ENCODE assay signal across 20 cellular contexts in the genomic region with DNA sequence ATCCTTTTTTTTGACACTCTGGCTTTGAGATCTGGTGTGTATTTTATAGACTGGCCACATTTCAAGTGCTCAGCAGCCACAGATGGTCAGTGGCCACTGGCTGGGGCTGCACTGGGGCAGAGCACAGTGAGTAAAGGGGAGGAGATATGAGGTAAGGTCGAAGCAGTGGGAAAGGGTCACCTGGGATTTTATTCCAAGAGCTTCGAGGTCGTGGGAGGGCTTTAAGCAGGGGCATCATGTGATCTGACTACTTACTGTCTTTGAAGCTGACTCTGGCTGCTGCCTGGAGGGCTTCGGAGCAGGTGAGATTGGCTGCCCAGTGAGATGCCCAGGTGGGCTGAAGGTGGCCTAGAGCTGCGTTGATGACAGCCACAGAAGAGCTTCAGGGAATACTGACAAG. TPM values are rescaled to one million over a fixed set of nuclear protein-coding genes. Genes with fewer than 3 reads are reported as not detected.
DNase-seq lines count a peak whose midpoint lies in the region; ATAC-seq, FAIRE-seq and TF ChIP-seq lines count a peak whose summit lies in the region.
"Had no signal": no experiment of that assay in that cellular context is flagged by ENCODE, and none has a peak within 500 bp of the region (broad histone marks: within the 10 kb centered on the region; RNA-seq: fewer than 3 reads in every experiment).

No MANE protein-coding gene starts in this region.

- H2BK120ac ChIP-seq in trophoblast cell (ENCODE audit: insufficient read depth, low read length, poor library complexity): peak overlapping the region; percentile 3

- no peak overlapping the region for H2AK5ac ChIP-seq in trophoblast cell (ENCODE audit: low read length)

- H3K9me3 ChIP-seq in cardiac muscle cell (ENCODE audit: low read depth): no peaks in the 10 kb centered on the region
- no peaks in the 10 kb centered on the region for H3K9me3 ChIP-seq in K562 (replicated peaks; ENCODE audit: control insufficient read depth, insufficient read depth, low read depth, low read length)
- no peaks in the 10 kb centered on the region for H3K9me3 ChIP-seq in trophoblast cell (ENCODE audit: insufficient read depth, low read depth, low read length)
- H3K9me3 ChIP-seq: SK-N-SH had no signal

- H4K8ac ChIP-seq in trophoblast cell (ENCODE audit: low read depth, low read length): no peak overlapping the region

- H3K27ac Mint-ChIP-seq in Calu3 (ENCODE audit: unreplicated experiment): no peak overlapping the region
- no peak overlapping the region for H3K27ac Mint-ChIP-seq in MCF 10A (ENCODE audit: low read depth, unreplicated experiment)
- H3K27ac Mint-ChIP-seq: CD14-positive monocyte had no signal

- TF ChIP-seq EP300 in K562 (IDR thresholded peaks at IDR 0.05; ENCODE audit: low read length): no peak

- no peak for TF ChIP-seq RAD21 in K562 (CRISPR knock-in tag; conservative IDR thresholded peaks at IDR 0.05 in 1 of 2, IDR thresholded peaks at IDR 0.05 in 1 of 2)

- no peaks in the 10 kb centered on the region for H3K36me3 Mint-ChIP-seq in Calu3 (ENCODE audit: insufficient read depth, unreplicated experiment)
- H3K36me3 Mint-ChIP-seq in MCF 10A (ENCODE audit: insufficient read depth, unreplicated experiment): no peaks in the 10 kb centered on the region
- H3K36me3 Mint-ChIP-seq: CD14-positive monocyte had no signal

- no peak for DNase-seq in cardiac muscle cell (ENCODE audit: low read depth in 1 of 2, low spot score in 1 of 2)
- no peak for DNase-seq in Right ventricle myocardium superior
- DNase-seq in NB4 (ENCODE audit: low read depth): peak; percentile 6
- DNase-seq in K562 (ENCODE audit: extremely low read depth in 1 of 4, low spot score in 3 of 4): no peak
- DNase-seq in trophoblast cell: no peak
- no peak for DNase-seq in Calu3
- DNase-seq in MCF 10A (ENCODE audit: unreplicated experiment): no peak
- DNase-seq in GDM1 (lab: John Stamatoyannopoulos, UW): no peak
- DNase-seq: DND-41, IMR-90, NCI-H1092 treated with DMSO at 0.1 percent for 48 hours, NCI-H187 treated with DMSO at 0.1 percent for 48 hours, NCI-H2171 treated with DMSO at 0.1 percent for 48 hours, NCI-H510A, SK-N-SH had no signal

- H4K12ac ChIP-seq in trophoblast cell (ENCODE audit: low read depth, low read length): no peak overlapping the region

- no peaks in the 10 kb centered on the region for H4K20me1 ChIP-seq in K562 (replicated peaks; ENCODE audit: control insufficient read depth, insufficient read depth, low read length)

- H3K4ac ChIP-seq in trophoblast cell (ENCODE audit: low read depth, low read length): no peak overlapping the region

- H3K79me1 ChIP-seq in trophoblast cell (ENCODE audit: low read length): no peaks in the 10 kb centered on the region

- H3K27me3 ChIP-seq in cardiac muscle cell (no peaks in the 10 kb centered on the region), K562 (ENCODE audit: control insufficient read depth in 2 of 2, insufficient read depth in 2 of 2, low read length in 2 of 2) (no peaks in the 10 kb centered on the region), trophoblast cell (ENCODE audit: insufficient read depth, low read length) (no peaks in the 10 kb centered on the region)

- H3K9me3 Mint-ChIP-seq in Calu3 (ENCODE audit: low read depth, unreplicated experiment) (no peaks in the 10 kb centered on the region), MCF 10A (ENCODE audit: unreplicated experiment) (no peaks in the 10 kb centered on the region)
- H3K9me3 Mint-ChIP-seq: CD14-positive monocyte had no signal

- H3K79me2 ChIP-seq in K562 (ENCODE audit: control insufficient read depth, insufficient read depth, low read length) (no peaks in the 10 kb centered on the region), trophoblast cell (ENCODE audit: control insufficient read depth, insufficient read depth, low read length, poor library complexity) (no peaks in the 10 kb centered on the region)

- H3K36me3 ChIP-seq in cardiac muscle cell: no peaks in the 10 kb centered on the region
- no peaks in the 10 kb centered on the region for H3K36me3 ChIP-seq in K562 (ENCODE audit: control insufficient read depth, insufficient read depth, low read length)
- H3K36me3 ChIP-seq in trophoblast cell (ENCODE audit: control insufficient read depth in 1 of 2, insufficient read depth in 2 of 2, low read length in 2 of 2): no peaks in the 10 kb centered on the region

- no peak overlapping the region for H3K4me3 Mint-ChIP-seq in Calu3 (ENCODE audit: low read depth, unreplicated experiment)
- H3K4me3 Mint-ChIP-seq in MCF 10A (ENCODE audit: unreplicated experiment): no peak overlapping the region

- H3K4me1 Mint-ChIP-seq in Calu3 (ENCODE audit: low read depth, unreplicated experiment): no peaks in the 10 kb centered on the region
- peaks cover 6% of the 10 kb centered on the region for H3K4me1 Mint-ChIP-seq in MCF 10A (ENCODE audit: insufficient read depth, unreplicated experiment)

- 23% methylated on average over 5 of the region's 5 CpGs for WGBS in K562 (ENCODE audit: insufficient coverage, low coverage, missing lambda C conversion rate)
- WGBS in trophoblast cell (ENCODE audit: extremely low coverage, insufficient coverage, insufficient read length): no CpG with 5 or more reads among the region's 5 CpGs

- H3K4me1 ChIP-seq in cardiac muscle cell (ENCODE audit: low read depth) (peaks cover 9% of the 10 kb centered on the region), K562 (replicated peaks in 1 of 2; ENCODE audit: control insufficient read depth in 2 of 2, insufficient read depth in 2 of 2, low read length in 2 of 2) (peaks cover 18 to 28% of the 10 kb centered on the region in 2 experiments), trophoblast cell (ENCODE audit: control insufficient read depth in 1 of 2, insufficient read depth in 2 of 2, low read length in 2 of 2) (peaks cover 3 to 5% of the 10 kb centered on the region in 2 experiments)

- BruUV-seq in K562 (replicated peaks; lab: Mats Ljungman, UMichigan): no TSS peak
- BruUV-seq in Calu3 (replicated peaks; lab: Mats Ljungman, UMichigan): no TSS peak
- no TSS peak for BruUV-seq in MCF 10A (replicated peaks; lab: Mats Ljungman, UMichigan)

- H3K14ac ChIP-seq in trophoblast cell (ENCODE audit: low read length): no peak overlapping the region

- no peak overlapping the region for H3K23ac ChIP-seq in trophoblast cell (ENCODE audit: low read length)

- H2BK12ac ChIP-seq in trophoblast cell (ENCODE audit: low read length): no peak overlapping the region

- CTCF ChIA-PET in K562 (lab: Yijun Ruan, JAX; ENCODE audit: low intra/inter-chr PET ratio): no interaction called here
- CTCF ChIA-PET in Calu3 (lab: Charles Lee): interaction anchor here (0.7 kb wide), 1 partner anchor 161 kb away, joined by 3 read pairs; no protein-coding TSS in a partner anchor
- CTCF ChIA-PET in MCF 10A (lab: Yijun Ruan, JAX): interaction anchor here (0.6 to 3.5 kb wide), 6 partner anchors 13 to 155 kb away, joined by 3 to 20 read pairs (median 6); no protein-coding TSS in a partner anchor

- intact Hi-C loops in Right ventricle myocardium superior (cut with DNase I) (no loop called here), K562 (cut with micrococcal nuclease) (no loop called here), Calu3 (cut with micrococcal nuclease; ENCODE audit: unreplicated experiment) (no loop called here), MCF 10A (cut with micrococcal nuclease) (no loop called here)

- TF ChIP-seq CTCF in cardiac muscle cell (IDR thresholded peaks at IDR 0.05; ENCODE audit: low read depth, low read length): no peak
- TF ChIP-seq CTCF in NB4 (IDR thresholded peaks at IDR 0.05; ENCODE audit: low read depth, low read length): no peak
- TF ChIP-seq CTCF in K562 (IDR thresholded peaks at IDR 0.05 in 2 of 3, conservative IDR thresholded peaks at IDR 0.05 in 1 of 3; ENCODE audit: insufficient read depth in 2 of 3, low read depth in 1 of 3, low read length in 3 of 3): no peak
- TF ChIP-seq CTCF in Calu3 (IDR thresholded peaks at IDR 0.05; ENCODE audit: unreplicated experiment): no peak
- no peak for TF ChIP-seq CTCF in MCF 10A (IDR thresholded peaks at IDR 0.05; ENCODE audit: unreplicated experiment)

- H3K4me2 ChIP-seq in K562 (ENCODE audit: insufficient read depth, low read length) (no peak overlapping the region), trophoblast cell (ENCODE audit: low read length) (no peak overlapping the region)
- H3K4me2 ChIP-seq: SK-N-SH had no signal

- POLR2A ChIA-PET in K562 (lab: Yijun Ruan, JAX) (interaction anchor here (1.1 kb wide), 1 partner anchor 153 kb away, joined by 5 read pairs; a partner anchor contains a TSS), MCF 10A (lab: Yijun Ruan, JAX) (interaction anchor here (0.6 to 1.1 kb wide), 2 partner anchors 15 to 289 kb away, joined by 3 to 9 read pairs; no protein-coding TSS in a partner anchor)

- no peak overlapping the region for H4K91ac ChIP-seq in trophoblast cell (ENCODE audit: low read depth, low read length)

- peak overlapping the region; percentile 40 for H3K27ac ChIP-seq in cardiac muscle cell
- no peak overlapping the region for H3K27ac ChIP-seq in K562 (ENCODE audit: extremely low read depth, low read depth, low read length)
- H3K27ac ChIP-seq in trophoblast cell (ENCODE audit: low read depth, low read length): no peak overlapping the region

- H3K9ac ChIP-seq in K562 (ENCODE audit: insufficient read depth in 1 of 2, low read depth in 2 of 2, low read length in 2 of 2) (peak overlapping the region in 1 of 2 experiments; percentile 56; a peak in 1 of 4 replicates), trophoblast cell (ENCODE audit: low read length) (no peak overlapping the region)
- H3K9ac ChIP-seq: SK-N-SH had no signal

- in situ Hi-C loops in K562 (cut with MboI): loop anchor here (25.0 kb wide), 2 partner anchors 505 to 830 kb away; a partner anchor contains a TSS

- no peaks in the 10 kb centered on the region for H3K27me3 Mint-ChIP-seq in Calu3 (ENCODE audit: unreplicated experiment)
- no peaks in the 10 kb centered on the region for H3K27me3 Mint-ChIP-seq in MCF 10A (ENCODE audit: insufficient read depth, unreplicated experiment)

- H2AFZ ChIP-seq in K562 (ENCODE audit: low read depth, low read length) (peak overlapping the region; percentile 18), trophoblast cell (ENCODE audit: insufficient read depth, low read length, poor library complexity) (no peak overlapping the region)

- ATAC-seq in Right ventricle myocardium superior (ENCODE audit: poor library complexity): no peak
- no peak for ATAC-seq in K562

- H3K9me1 ChIP-seq in K562 (ENCODE audit: control insufficient read depth, insufficient read depth, low read length): no peaks in the 10 kb centered on the region

- no peak overlapping the region for H2BK5ac ChIP-seq in trophoblast cell (ENCODE audit: low read depth, low read length, poor library complexity)

- H3K4me3 ChIP-seq in cardiac muscle cell (no peak overlapping the region), NB4 (ENCODE audit: low read depth, low read length) (no peak overlapping the region), K562 (no peak overlapping the region), trophoblast cell (ENCODE audit: low read depth, low read length) (no peak overlapping the region)

- TF ChIP-seq POLR2A in NB4 (IDR thresholded peaks at IDR 0.05; ENCODE audit: extremely low read depth, insufficient read length) (no peak), K562 (conservative IDR thresholded peaks at IDR 0.05) (no peak)

- no peak overlapping the region for H3K18ac ChIP-seq in trophoblast cell (ENCODE audit: low read length)

- no peak for FAIRE-seq in K562 (lab: Jason Lieb, UNC)
- FAIRE-seq: A204.1, D721Med, H54 had no signal

RNA-seq across cellular contexts. Expression of a gene that starts 6.7 kb away (rescaled TPM):
- 0.18 and 1.6 TPM in 2 replicates for total RNA-seq in cardiac muscle cell
- polyA plus RNA-seq in cardiac muscle cell: 1.3 and 5.1 TPM in 2 replicates
- not detected for total RNA-seq in Right ventricle myocardium superior
- 15.7 and 23.6 TPM in 2 replicates for total RNA-seq in K562 (2011; cell fraction: chromatin; rRNA removed; ENCODE audit: low replicate concordance)
- total RNA-seq in K562 (2011; cell fraction: nucleolus; rRNA removed): 8.0 and 10.7 TPM in 2 replicates
- 19.4 and 25.1 TPM in 2 replicates for total RNA-seq in K562 (2011; cell fraction: nucleoplasm; rRNA removed)
- 0.68 and 0.78 TPM in 2 replicates for total RNA-seq in K562 (2014; rRNA removed)
- total RNA-seq in K562 (2014; rRNA removed; fragmentation: Illumina TruSeq; extraction: Trizol): 0.48 and 0.62 TPM in 2 replicates
- total RNA-seq in K562 (2015; rRNA removed; fragmentation: Illumina TruSeq; extraction: Trizol): 0.57 and 0.58 TPM in 2 replicates
- total RNA-seq in K562 (2021): 2.0 and 2.4 TPM in 2 replicates
- 0.52 and 1.5 TPM in 2 replicates for polyA plus RNA-seq in K562 (2011; rRNA removed)
- polyA plus RNA-seq in K562 (2011; cell fraction: cytosol; rRNA removed): 0.60 and 1.3 TPM in 2 replicates
- polyA plus RNA-seq in K562 (2011; cell fraction: nucleus; rRNA removed): 3.0 and 4.6 TPM in 2 replicates
- 0.73 and 1.5 TPM in 2 replicates for polyA plus RNA-seq in K562 (2012)
- 0.58 and 0.68 TPM in 2 replicates for polyA plus RNA-seq in K562 (2014; fragmentation: Illumina TruSeq; extraction: Trizol)
- polyA plus RNA-seq in K562 (2014; fragmentation: Nextera tagmentation; extraction: Ambion mirVana): under 1 TPM; 0.56 to 0.69 TPM
- polyA plus RNA-seq in K562 (2014; rRNA removed): 2.0 and 2.3 TPM in 2 replicates
- 0.21 and 0.72 TPM in 2 replicates for polyA minus RNA-seq in K562 (2011; rRNA and poly(A)+ RNA removed)
- polyA minus RNA-seq in K562 (2011; cell fraction: cytosol; rRNA and poly(A)+ RNA removed): 0.64 TPM in 1 of 2 replicates, not detected in the other
- polyA minus RNA-seq in K562 (2011; cell fraction: nucleus; rRNA and poly(A)+ RNA removed): 0.81 and 4.7 TPM in 2 replicates
- 0.01 TPM in 1 of 2 replicates, not detected in the other for polyA plus RNA-seq in trophoblast cell (2013)
- total RNA-seq in Calu3 (2022): not detected in 2 replicates
- not detected in 2 replicates for total RNA-seq in MCF 10A (2022)
- total RNA-seq: IMR-90; T-helper 1 cell treated with Interleukin-12 subunit alpha and Interleukin-12 subunit beta and Interleukin-4 antibody, amounts not matched to agents 30 ng/mL and 1 ng/mL, for 36 hours had no signal
- polyA plus RNA-seq: CD14-positive monocyte, SK-N-SH had no signal
